In the genomic region with DNA sequence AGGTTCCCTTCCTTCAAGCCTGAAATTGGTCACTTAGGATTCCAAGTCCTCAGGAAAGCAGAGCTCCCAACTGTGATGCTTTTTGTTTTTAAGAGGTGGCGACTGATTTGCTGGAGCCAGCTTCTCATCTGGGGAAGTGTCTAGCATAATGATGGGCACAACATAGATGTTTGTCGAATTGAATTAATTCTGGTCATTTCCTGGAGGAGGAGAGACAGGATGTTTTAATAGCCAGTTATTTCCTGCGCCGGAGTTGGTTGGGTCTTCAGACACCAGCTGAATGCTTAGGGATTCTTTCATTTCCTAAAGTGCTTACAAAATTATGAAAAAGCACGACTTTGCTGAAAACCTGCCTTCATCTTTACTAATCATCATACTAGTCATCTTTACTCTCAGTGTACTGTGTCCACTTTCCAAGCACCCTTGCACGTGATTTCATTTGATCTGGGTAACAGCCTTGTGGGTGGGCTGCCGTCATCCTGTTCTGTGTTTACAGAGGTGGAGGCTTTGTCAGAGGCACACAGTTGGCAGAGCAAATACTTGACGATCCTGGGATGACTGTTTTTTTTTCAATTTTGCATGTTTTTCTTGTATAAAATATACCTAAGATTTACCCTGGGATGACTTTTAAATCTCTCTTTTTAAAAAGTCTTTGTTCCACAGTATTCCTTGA, we compare ENCODE assay signal across 11 cellular contexts.
A peak's percentile ranks its signal among the peaks of the same experiment; 100 is the strongest.
DNase-seq lines count a peak whose midpoint lies in the region; TF ChIP-seq lines count a peak whose summit lies in the region.
"Had no signal": no experiment of that assay in that cellular context is flagged by ENCODE, and none has a peak within 500 bp of the region (broad histone marks: within the 10 kb centered on the region; RNA-seq: fewer than 3 reads in every experiment).

No MANE protein-coding gene starts in this region.

- H3K9me3 Mint-ChIP-seq in activated T-cell treated with anti-CD3 and anti-CD28 coated beads, Interleukin-2, amount 50 U/mL, for 24 hours, result no peaks in the 10 kb centered on the region
- H3K9me3 Mint-ChIP-seq: nephron had no signal

- peaks cover 19% of the 10 kb centered on the region for H3K4me1 Mint-ChIP-seq in activated T-cell treated with anti-CD3 and anti-CD28 coated beads, Interleukin-2, amount 50 U/mL, for 24 hours (ENCODE audit: low read depth)

- no peaks in the 10 kb centered on the region for H3K36me3 Mint-ChIP-seq in activated T-cell treated with anti-CD3 and anti-CD28 coated beads, Interleukin-2, amount 50 U/mL, for 24 hours (ENCODE audit: low read depth)

- H3K27ac ChIP-seq in RWPE1, result no peak overlapping the region

- H3K4me3 ChIP-seq in skeletal muscle cell (ENCODE audit: low read depth, low read length), result no peak overlapping the region

- H3K4me3 Mint-ChIP-seq in activated T-cell treated with anti-CD3 and anti-CD28 coated beads, Interleukin-2, amount 50 U/mL, for 24 hours, result no peak overlapping the region
- H3K4me3 Mint-ChIP-seq: nephron had no signal

- H3K27me3 Mint-ChIP-seq in activated T-cell treated with anti-CD3 and anti-CD28 coated beads, Interleukin-2, amount 50 U/mL, for 24 hours, result no peaks in the 10 kb centered on the region

- H3K27ac Mint-ChIP-seq in activated T-cell treated with anti-CD3 and anti-CD28 coated beads, Interleukin-2, amount 50 U/mL, for 24 hours, result peak overlapping the region; percentile 51

- CTCF ChIA-PET in RWPE1 (lab: Yijun Ruan, JAX), result interaction anchor here (0.6 kb wide), 1 partner anchor 342 kb away, joined by 3 read pairs; no protein-coding TSS in a partner anchor

- POLR2A ChIA-PET in RWPE1 (lab: Yijun Ruan, JAX; ENCODE audit: low non-redundant PET), result no interaction called here

- no peak for DNase-seq in activated T-cell treated with anti-CD3 and anti-CD28 coated beads, Interleukin-2, amount 50 U/mL, for 24 hours
- DNase-seq in activated T-cell treated with anti-CD3 and anti-CD28 coated beads, Interleukin-2, amount 50 U/mL, for 1 hour, result no peak
- DNase-seq in NCI-H2029 treated with DMSO at 0.1 percent for 48 hours (lab: John Stamatoyannopoulos, UW) (peak; percentile 79), cerebellar cortex (ENCODE audit: low spot score) (peak; percentile 30), skeletal muscle cell (ENCODE audit: low read depth) (peak; percentile 47), RWPE1 (ENCODE audit: low spot score) (no peak)
- no peak for DNase-seq in stimulated activated CD4-positive, alpha-beta T cell treated with anti-CD3 and anti-CD28 coated beads, Interleukin-15, amount 100 ng/mL, for 24 hours
- no peak for DNase-seq in stimulated activated naive CD4-positive, alpha-beta T cell (lab: John Stamatoyannopoulos, UW)
- DNase-seq: activated CD4-positive, alpha-beta T cell treated with anti-CD3 and anti-CD28 coated beads for 1 hour; NCI-H446 had no signal

- TF ChIP-seq CTCF in RWPE1 (conservative IDR thresholded peaks at IDR 0.05; ENCODE audit: low read depth), result no peak

Comparison
In these comparisons a context has a peak if more than half of its experiments do, and no peak if none do; other contexts are left out.
1. DNase-seq: peak in NCI-H2029 treated with DMSO at 0.1 percent for 48 hours (single experiment), cerebellar cortex (single experiment) and skeletal muscle cell (single experiment); none in activated T-cell treated with anti-CD3 and anti-CD28 coated beads, Interleukin-2, amount 50 U/mL, for 24 hours (single experiment), activated T-cell treated with anti-CD3 and anti-CD28 coated beads, Interleukin-2, amount 50 U/mL, for 1 hour (single experiment), stimulated activated CD4-positive, alpha-beta T cell treated with anti-CD3 and anti-CD28 coated beads, Interleukin-15, amount 100 ng/mL, for 24 hours (single experiment), RWPE1 (single experiment) and stimulated activated naive CD4-positive, alpha-beta T cell (0 of 6).